24 cellular contexts compared by ENCODE assay signal in genomic region chr3:21620511-21621395, GRCh38.
DNase-seq lines count a peak whose midpoint lies in the region; ATAC-seq and TF ChIP-seq lines count a peak whose summit lies in the region.
"Had no signal": no experiment of that assay in that cellular context is flagged by ENCODE, and none has a peak within 500 bp of the region (broad histone marks: within the 10 kb centered on the region; RNA-seq: fewer than 3 reads in every experiment).

No MANE protein-coding gene starts in this region.

- H3K79me2 ChIP-seq in ACC112 (ENCODE audit: control insufficient read depth, insufficient read depth, low read length, unreplicated experiment) = no peaks in the 10 kb centered on the region

- no peak overlapping the region for H3K9ac ChIP-seq in mucosa of stomach (ENCODE audit: low read length)
- H3K9ac ChIP-seq: GM23248 had no signal

- H3K4me3 ChIP-seq in ACC112 (ENCODE audit: low read depth, low read length) (peak overlapping the region; percentile 40; the same call in 1 of the 2 replicates), epithelial cell of esophagus (ENCODE audit: low read length) (no peak overlapping the region), mucosa of stomach (ENCODE audit: low read length) (peak overlapping the region; percentile 49), dorsolateral prefrontal cortex (no peak overlapping the region)
- H3K4me3 ChIP-seq: A549, GM23248, lower lobe of right lung, suprapubic skin had no signal

- no peaks in the 10 kb centered on the region for H3K9me3 ChIP-seq in mucosa of stomach (ENCODE audit: control insufficient read depth, low read length)
- H3K9me3 ChIP-seq: A549, lower lobe of right lung, suprapubic skin had no signal

- TF ChIP-seq CTCF in epithelial cell of esophagus (IDR thresholded peaks at IDR 0.05; ENCODE audit: insufficient read depth, low read depth, low read length, missing control alignments) (no peak), dorsolateral prefrontal cortex (IDR thresholded peaks at IDR 0.05 in 54 of 56, conservative IDR thresholded peaks at IDR 0.05 in 2 of 56; ENCODE audit: low read depth in 1 of 56, partially characterized antibody in 56 of 56) (no peak)

- no peak overlapping the region for H3K27ac ChIP-seq in ACC112 (ENCODE audit: low read depth, low read length)
- no peak overlapping the region for H3K27ac ChIP-seq in dorsolateral prefrontal cortex
- H3K27ac ChIP-seq: A549, brain microvascular endothelial cell, GM23248, lower lobe of right lung, suprapubic skin had no signal

- ATAC-seq in HG03378 (IDR thresholded peaks at IDR 0.05; ENCODE audit: unreplicated experiment) = no peak
- ATAC-seq: A549; activated CD8-positive, alpha-beta T cell treated with anti-CD3 and anti-CD28 coated beads, Interleukin-2, amount 10 ng/mL, durations not matched to agents 7 days and 5 days; activated T-cell treated with anti-CD3 and anti-CD28 coated beads, Interleukin-2, amount 50 U/mL, for 4 hours; esophagus mucosa; Right ventricle myocardium inferior; T-cell had no signal

- H3K36me3 ChIP-seq in ACC112 (ENCODE audit: insufficient read depth, low read length) (no peaks in the 10 kb centered on the region), mucosa of stomach (ENCODE audit: control insufficient read depth, insufficient read depth, low read length) (no peaks in the 10 kb centered on the region)
- H3K36me3 ChIP-seq: brain microvascular endothelial cell, lower lobe of right lung, suprapubic skin had no signal

- H3K4me1 ChIP-seq in ACC112 (ENCODE audit: control insufficient read depth, insufficient read depth, low read length, unreplicated experiment) = peaks cover 15% of the 10 kb centered on the region
- peaks cover 4% of the 10 kb centered on the region for H3K4me1 ChIP-seq in mucosa of stomach (ENCODE audit: control insufficient read depth, insufficient read depth, low read length)
- H3K4me1 ChIP-seq: A549, lower lobe of right lung, suprapubic skin had no signal

- H2AFZ ChIP-seq in ACC112 (ENCODE audit: low read length, unreplicated experiment) = no peak overlapping the region
- H2AFZ ChIP-seq: GM23248 had no signal

- intact Hi-C loops in dorsolateral prefrontal cortex (cut with DNase I) = no loop called here

- DNase-seq in NCI-H226 (peak; percentile 45), epithelial cell of esophagus (ENCODE audit: low read depth) (peak; percentile 47), NK-92 (lab: John Stamatoyannopoulos, UW; ENCODE audit: unreplicated experiment) (no peak), dorsolateral prefrontal cortex (no peak)
- no peak for DNase-seq in activated effector memory CD4-positive, alpha-beta T cell treated with Interleukin-2 at 50 U/mL for 16 hours
- DNase-seq: activated CD8-positive, alpha-beta T cell treated with anti-CD3 and anti-CD28 coated beads, Interleukin-2, amount 10 ng/mL, durations not matched to agents 7 days and 5 days; activated T-cell treated with anti-CD3 and anti-CD28 coated beads, Interleukin-2, amount 50 U/mL, for 4 hours; C1 segment of cervical spinal cord; cortex of kidney; lower lobe of right lung; NCI-H1930; NCI-H446 treated with DMSO at 0.1 percent for 48 hours; posterior cingulate gyrus; stimulated activated CD4-positive, alpha-beta T cell treated with anti-CD3 and anti-CD28 coated beads, Interleukin-12 subunit alpha, Interleukin-12 subunit beta, amount 100 ng/mL, for 4 hours; T-cell had no signal

- no peaks in the 10 kb centered on the region for H3K27me3 ChIP-seq in ACC112 (ENCODE audit: insufficient read depth, low read length)
- H3K27me3 ChIP-seq in mucosa of stomach (ENCODE audit: control insufficient read depth, insufficient read depth, low read length) = no peaks in the 10 kb centered on the region
- H3K27me3 ChIP-seq in dorsolateral prefrontal cortex = no peaks in the 10 kb centered on the region
- H3K27me3 ChIP-seq: brain microvascular endothelial cell, suprapubic skin had no signal

Comparison
In these comparisons a context has a peak if more than half of its experiments do, and no peak if none do; other contexts are left out.
1. H3K4me3 ChIP-seq: peak in ACC112 (single experiment) and mucosa of stomach (single experiment); none in epithelial cell of esophagus (single experiment) and dorsolateral prefrontal cortex (0 of 59).
2. DNase-seq: peak in NCI-H226 (single experiment) and epithelial cell of esophagus (single experiment); none in activated effector memory CD4-positive, alpha-beta T cell treated with Interleukin-2 at 50 U/mL for 16 hours (single experiment), NK-92 (single experiment) and dorsolateral prefrontal cortex (0 of 10).